ENCODE assay signal across 8 cellular contexts in genomic region chr20:50541606-50542041, GRCh38. TPM values are rescaled to one million over a fixed set of nuclear protein-coding genes. Genes with fewer than 3 reads are reported as not detected.
DNase-seq lines count a peak whose midpoint lies in the region; ATAC-seq, FAIRE-seq and TF ChIP-seq lines count a peak whose summit lies in the region.

No MANE protein-coding gene starts in this region.

- BruUV-seq in MCF 10A (replicated peaks; lab: Mats Ljungman, UMichigan), result no TSS peak

- DNase-seq in GM19239 (ENCODE audit: insufficient read length, low spot score), result no peak
- no peak for DNase-seq in MCF 10A (ENCODE audit: unreplicated experiment)
- DNase-seq in gastrocnemius medialis, result no peak
- DNase-seq in H54 (ENCODE audit: insufficient read length, low spot score), result no peak
- DNase-seq in dedifferentiated amniotic fluid mesenchymal stem cell (ENCODE audit: extremely low spot score), result no peak
- no peak for DNase-seq in NCI-H1436 treated with DMSO at 0.1 percent for 48 hours (lab: John Stamatoyannopoulos, UW)
- no peak for DNase-seq in glutamatergic neuron

- intact Hi-C loops in MCF 10A (cut with micrococcal nuclease), result no loop called here
- intact Hi-C loops in gastrocnemius medialis (cut with DNase I; ENCODE audit: low total_unique reads), result no loop called here

- CTCF ChIA-PET in MCF 10A (lab: Yijun Ruan, JAX), result interaction anchor here (0.7 to 2.0 kb wide), 5 partner anchors 16 to 35 kb away, joined by 3 to 9 read pairs (median 4); no protein-coding TSS in a partner anchor

- no peaks in the 10 kb centered on the region for H3K27me3 Mint-ChIP-seq in MCF 10A (ENCODE audit: insufficient read depth, unreplicated experiment)
- H3K27me3 Mint-ChIP-seq in glutamatergic neuron (ENCODE audit: unreplicated experiment), result no peaks in the 10 kb centered on the region

- H3K9me3 ChIP-seq in gastrocnemius medialis, result no peaks in the 10 kb centered on the region

- H3K27ac Mint-ChIP-seq in MCF 10A (ENCODE audit: low read depth, unreplicated experiment) (peak overlapping the region; percentile 50), glutamatergic neuron (ENCODE audit: unreplicated experiment) (no peak overlapping the region)

- TF ChIP-seq CTCF in MCF 10A (IDR thresholded peaks at IDR 0.05; ENCODE audit: unreplicated experiment) (no peak), gastrocnemius medialis (IDR thresholded peaks at IDR 0.05 in 4 of 5, conservative IDR thresholded peaks at IDR 0.05 in 1 of 5) (no peak), glutamatergic neuron (IDR thresholded peaks at IDR 0.05; ENCODE audit: partially characterized antibody, unreplicated experiment) (no peak)

- H3K36me3 Mint-ChIP-seq in MCF 10A (ENCODE audit: insufficient read depth, unreplicated experiment) (peaks cover 13% of the 10 kb centered on the region), glutamatergic neuron (ENCODE audit: unreplicated experiment) (no peaks in the 10 kb centered on the region)

- ATAC-seq in HG03354 (IDR thresholded peaks at IDR 0.05; ENCODE audit: poor library complexity, severe bottlenecking, unreplicated experiment) (peak; percentile 68), gastrocnemius medialis (peak in 1 of 2 donors; percentile 7)

- in situ Hi-C loops in gastrocnemius medialis (cut with MboI; ENCODE audit: low sequenced_read_pairs in 4 of 4), result no loop called here

- no peak for TF ChIP-seq POLR2A in gastrocnemius medialis (IDR thresholded peaks at IDR 0.05)
- no peak for TF ChIP-seq POLR2A in H54 (IDR thresholded peaks at IDR 0.05; ENCODE audit: low read depth, low read length)

- FAIRE-seq in GM19239 (lab: Jason Lieb, UNC) (peak; percentile 95), H54 (lab: Jason Lieb, UNC) (no peak)

- H3K4me3 Mint-ChIP-seq in MCF 10A (ENCODE audit: unreplicated experiment) (no peak overlapping the region), glutamatergic neuron (ENCODE audit: unreplicated experiment) (no peak overlapping the region)

- H3K4me3 ChIP-seq in gastrocnemius medialis, result no peak overlapping the region

- no peaks in the 10 kb centered on the region for H3K27me3 ChIP-seq in gastrocnemius medialis

- peaks cover 33 to 51% of the 10 kb centered on the region in 2 donors for H3K4me1 ChIP-seq in gastrocnemius medialis

- no peaks in the 10 kb centered on the region for H3K36me3 ChIP-seq in gastrocnemius medialis

- no peaks in the 10 kb centered on the region for H3K9me3 Mint-ChIP-seq in MCF 10A (ENCODE audit: unreplicated experiment)
- peaks cover 2% of the 10 kb centered on the region for H3K9me3 Mint-ChIP-seq in glutamatergic neuron (ENCODE audit: unreplicated experiment)

- POLR2A ChIA-PET in MCF 10A (lab: Yijun Ruan, JAX), result interaction anchor here (1.1 to 13.2 kb wide), 6 partner anchors 9 to 46 kb away, joined by 3 to 109 read pairs (median 18); partner anchors contain the start of gene PTPN1

- H3K4me1 Mint-ChIP-seq in MCF 10A (ENCODE audit: insufficient read depth, unreplicated experiment) (peaks cover 45% of the 10 kb centered on the region), glutamatergic neuron (ENCODE audit: low read depth, unreplicated experiment) (peaks cover 4% of the 10 kb centered on the region)

- peak overlapping the region in 3 of 4 donors; percentile 8 to 45 (median 44) for H3K27ac ChIP-seq in gastrocnemius medialis

RNA-seq across cellular contexts. Expression of gene PTPN1, which starts 31.4 kb away (rescaled TPM):
- total RNA-seq in MCF 10A (2022) (56.4 and 63.0 TPM in 2 replicates), gastrocnemius medialis (10 to 100 TPM; 21.8 to 46.8 (median 44.4) TPM), glutamatergic neuron (ENCODE audit: unreplicated experiment) (47.5 TPM)
